36 cellular contexts compared by ENCODE assay signal in genomic region chr4:69584135-69584534, GRCh38. TPM values are rescaled to one million over a fixed set of nuclear protein-coding genes. Genes with fewer than 3 reads are reported as not detected.
"Had no signal": no experiment of that assay in that cellular context is flagged by ENCODE, and none has a peak within 500 bp of the region (broad histone marks: within the 10 kb centered on the region; RNA-seq: fewer than 3 reads in every experiment).

No MANE protein-coding gene starts in this region.

- H3K36me3 ChIP-seq: ovary, spleen, suprapubic skin, tibial artery, transverse colon, upper lobe of right lung, uterus had no signal

- H3K27ac ChIP-seq: ovary, parathyroid adenoma, psoas muscle, skin epidermis, spleen, suprapubic skin, testis, tibial artery, transverse colon, upper lobe of right lung, uterus had no signal

- H3K4me1 ChIP-seq: parathyroid adenoma, psoas muscle, spleen, suprapubic skin, testis, tibial artery, transverse colon, upper lobe of right lung, uterus had no signal

- H3K4me3 ChIP-seq: ovary, psoas muscle, skin epidermis, smooth muscle cell, spleen, suprapubic skin, testis, tibial artery, transverse colon, upper lobe of right lung, uterus had no signal

- H3K4me2 ChIP-seq: smooth muscle cell had no signal

- H3K36me3 Mint-ChIP-seq: naive thymus-derived CD8-positive, alpha-beta T cell; natural killer cell treated with Interleukin-12 subunit alpha and Interleukin-12 subunit beta and Interleukin-15 and Interleukin-18, amount 100 ng/mL, for 72 hours; stimulated activated memory B cell treated with anti-CD40 and anti-IgM and Interleukin-4, amounts not matched to agents 10 μg/mL and 1 μg/mL and 100 μg/mL, for 72 hours; type B pancreatic cell had no signal

- H3K9ac ChIP-seq: parathyroid adenoma had no signal

- H2AFZ ChIP-seq: parathyroid adenoma had no signal

- DNase-seq: naive thymus-derived CD8-positive, alpha-beta T cell; nephron progenitor cell; occipital lobe; ovary; posterior cingulate gyrus; psoas muscle; right cardiac atrium; spleen; stimulated activated CD4-positive, alpha-beta T cell treated with anti-CD3 and anti-CD28 coated beads, Interleukin-12 subunit alpha, Interleukin-12 subunit beta, amount 100 ng/mL, for 4 hours; stimulated activated CD4-positive, alpha-beta T cell treated with anti-CD3 and anti-CD28 coated beads, Interleukin-1b, Interleukin-23, amount 100 ng/mL, for 48 hours; stimulated activated CD4-positive, alpha-beta T cell treated with anti-CD3 and anti-CD28 coated beads, Interleukin-4, amount 100 ng/mL, for 1 hour; stimulated activated CD4-positive, alpha-beta T cell treated with anti-CD3 and anti-CD28 coated beads, Interleukin-4, amount 100 ng/mL, for 4 hours; stimulated activated CD8-positive, alpha-beta memory T cell treated with anti-CD3 and anti-CD28 coated beads, Interleukin-4, amount 100 ng/mL, for 48 hours; stimulated activated naive CD4-positive, alpha-beta T cell; stimulated activated naive CD8-positive, alpha-beta T cell treated with anti-CD3 and anti-CD28 coated beads, Interleukin-15, amount 100 ng/mL, for 72 hours; stimulated activated naive CD8-positive, alpha-beta T cell treated with anti-CD3 and anti-CD28 coated beads, Interleukin-15, Interleukin-2, amounts not matched to agents 100 U/mL and 50 U/mL, for 24 hours; substantia nigra; testis; tibial artery; transverse colon; upper lobe of right lung; uterus had no signal

- H3K4me1 Mint-ChIP-seq: naive thymus-derived CD8-positive, alpha-beta T cell; nephron progenitor cell; neural crest cell; stimulated activated memory B cell treated with anti-CD40 and anti-IgM and Interleukin-4, amounts not matched to agents 10 μg/mL and 1 μg/mL and 100 μg/mL, for 72 hours; stimulated activated naive CD8-positive, alpha-beta T cell treated with anti-CD3 and anti-CD28 coated beads, Interleukin-15, amount 100 ng/mL, for 72 hours had no signal

- H3K9me3 Mint-ChIP-seq: naive thymus-derived CD8-positive, alpha-beta T cell; natural killer cell treated with Interleukin-12 subunit alpha and Interleukin-12 subunit beta and Interleukin-15 and Interleukin-18, amount 100 ng/mL, for 72 hours; nephron progenitor cell; neural crest cell; stimulated activated memory B cell treated with anti-CD40 and anti-IgM and Interleukin-4, amounts not matched to agents 10 μg/mL and 1 μg/mL and 100 μg/mL, for 72 hours; stimulated activated naive CD8-positive, alpha-beta T cell treated with anti-CD3 and anti-CD28 coated beads, Interleukin-15, amount 100 ng/mL, for 72 hours; type B pancreatic cell had no signal

- H3K79me2 ChIP-seq: parathyroid adenoma had no signal

- H3K27ac Mint-ChIP-seq: naive thymus-derived CD8-positive, alpha-beta T cell; natural killer cell treated with Interleukin-12 subunit alpha and Interleukin-12 subunit beta and Interleukin-15 and Interleukin-18, amount 100 ng/mL, for 72 hours; nephron progenitor cell; progenitor cell of endocrine pancreas; stimulated activated memory B cell treated with anti-CD40 and anti-IgM and Interleukin-4, amounts not matched to agents 10 μg/mL and 1 μg/mL and 100 μg/mL, for 72 hours; stimulated activated naive CD8-positive, alpha-beta T cell treated with anti-CD3 and anti-CD28 coated beads, Interleukin-15, amount 100 ng/mL, for 72 hours; type B pancreatic cell had no signal

- H3K9me3 ChIP-seq: ovary, psoas muscle, spleen, suprapubic skin, testis, tibial artery, transverse colon, upper lobe of right lung, uterus had no signal

- H3K27me3 Mint-ChIP-seq: natural killer cell treated with Interleukin-12 subunit alpha and Interleukin-12 subunit beta and Interleukin-15 and Interleukin-18, amount 100 ng/mL, for 72 hours; progenitor cell of endocrine pancreas; stimulated activated memory B cell treated with anti-CD40 and anti-IgM and Interleukin-4, amounts not matched to agents 10 μg/mL and 1 μg/mL and 100 μg/mL, for 72 hours; stimulated activated naive CD8-positive, alpha-beta T cell treated with anti-CD3 and anti-CD28 coated beads, Interleukin-15, amount 100 ng/mL, for 72 hours; type B pancreatic cell had no signal

- H3K4me3 Mint-ChIP-seq: naive thymus-derived CD8-positive, alpha-beta T cell; natural killer cell treated with Interleukin-12 subunit alpha and Interleukin-12 subunit beta and Interleukin-15 and Interleukin-18, amount 100 ng/mL, for 72 hours; nephron progenitor cell; neural crest cell; stimulated activated memory B cell treated with anti-CD40 and anti-IgM and Interleukin-4, amounts not matched to agents 10 μg/mL and 1 μg/mL and 100 μg/mL, for 72 hours; stimulated activated naive CD8-positive, alpha-beta T cell treated with anti-CD3 and anti-CD28 coated beads, Interleukin-15, amount 100 ng/mL, for 72 hours; type B pancreatic cell had no signal

- ATAC-seq: naive thymus-derived CD8-positive, alpha-beta T cell; natural killer cell treated with Interleukin-12 subunit alpha and Interleukin-12 subunit beta and Interleukin-15 and Interleukin-18, amount 100 ng/mL, for 72 hours; psoas muscle; right cardiac atrium; sciatic nerve; stimulated activated memory B cell treated with anti-CD40 and anti-IgM and Interleukin-4, amounts not matched to agents 10 μg/mL and 1 μg/mL and 100 μg/mL, for 72 hours; stimulated activated naive CD8-positive, alpha-beta T cell treated with anti-CD3 and anti-CD28 coated beads, Interleukin-15, amount 100 ng/mL, for 72 hours; stimulated activated naive CD8-positive, alpha-beta T cell treated with anti-CD3 and anti-CD28 coated beads, Interleukin-15, Interleukin-2, amounts not matched to agents 100 U/mL and 50 U/mL, for 24 hours; upper lobe of right lung had no signal

- H3K27me3 ChIP-seq: ovary, spleen, suprapubic skin, testis, tibial artery, transverse colon, upper lobe of right lung, uterus had no signal

RNA-seq across cellular contexts. Expression of gene UGT2A2, which starts 55.3 kb away (rescaled TPM):
- total RNA-seq: naive thymus-derived CD8-positive, alpha-beta T cell; natural killer cell treated with Interleukin-12 subunit alpha and Interleukin-12 subunit beta and Interleukin-15 and Interleukin-18, amount 100 ng/mL, for 72 hours; neural crest cell; occipital lobe; osteoblast; ovary; progenitor cell of endocrine pancreas; psoas muscle; renal cortical epithelial cell; right cardiac atrium; sciatic nerve; smooth muscle cell; spleen; suprapubic skin; testis; transverse colon; upper lobe of right lung; urinary bladder had no signal
- polyA plus RNA-seq: naive thymus-derived CD8-positive, alpha-beta T cell; ovary; psoas muscle; right cardiac atrium; smooth muscle cell; spleen; thymus; urinary bladder had no signal
